In the genomic region with DNA sequence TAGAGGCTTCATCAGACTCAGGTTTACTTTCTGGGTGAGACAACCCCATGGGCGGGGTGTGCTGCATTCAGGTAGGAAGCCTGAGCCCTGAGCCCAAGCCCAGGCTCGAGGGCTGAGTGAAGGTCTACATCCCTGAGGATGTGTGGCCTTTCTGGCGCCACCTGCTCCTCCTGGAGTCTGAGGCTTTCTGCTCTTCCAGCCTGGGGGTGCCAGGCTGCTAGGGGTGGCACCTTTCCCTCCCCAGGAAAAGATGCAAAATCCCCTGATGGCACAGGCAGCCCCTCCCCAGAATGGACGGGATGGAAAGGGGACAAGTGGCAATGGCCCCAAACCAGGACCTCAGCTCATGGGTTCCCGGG, we compare ENCODE assay signal across 2 cellular contexts.
TF ChIP-seq lines count a peak whose summit lies in the region.

No MANE protein-coding gene starts in this region.

TF ChIP-seq in HEK293T, 16 proteins besides CTCF, POLR2A, EP300 and RAD21:
- no peak for TF ChIP-seq FOXK2 (IDR thresholded peaks at IDR 0.05)
- TF ChIP-seq SP1 (IDR thresholded peaks at IDR 0.05), result no peak
- no peak for TF ChIP-seq FOXM1 (IDR thresholded peaks at IDR 0.05; ENCODE audit: borderline replicate concordance)
- no peak for TF ChIP-seq NFRKB (IDR thresholded peaks at IDR 0.05)
- TF ChIP-seq, protein P1, sequence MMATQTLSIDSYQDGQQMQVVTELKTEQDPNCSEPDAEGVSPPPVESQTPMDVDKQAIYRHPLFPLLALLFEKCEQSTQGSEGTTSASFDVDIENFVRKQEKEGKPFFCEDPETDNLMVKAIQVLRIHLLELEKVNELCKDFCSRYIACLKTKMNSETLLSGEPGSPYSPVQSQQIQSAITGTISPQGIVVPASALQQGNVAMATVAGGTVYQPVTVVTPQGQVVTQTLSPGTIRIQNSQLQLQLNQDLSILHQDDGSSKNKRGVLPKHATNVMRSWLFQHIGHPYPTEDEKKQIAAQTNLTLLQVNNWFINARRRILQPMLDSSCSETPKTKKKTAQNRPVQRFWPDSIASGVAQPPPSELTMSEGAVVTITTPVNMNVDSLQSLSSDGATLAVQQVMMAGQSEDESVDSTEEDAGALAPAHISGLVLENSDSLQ (IDR thresholded peaks at IDR 0.05), result no peak
- TF ChIP-seq ARNT (IDR thresholded peaks at IDR 0.05), result no peak
- TF ChIP-seq ZNF384 (IDR thresholded peaks at IDR 0.05), result no peak
- no peak for TF ChIP-seq TARDBP (IDR thresholded peaks at IDR 0.05)
- TF ChIP-seq HDGF (IDR thresholded peaks at IDR 0.05; ENCODE audit: borderline replicate concordance), result no peak
- TF ChIP-seq L3MBTL2 (conservative IDR thresholded peaks at IDR 0.05), result no peak
- no peak for TF ChIP-seq BHLHE40 (IDR thresholded peaks at IDR 0.05; ENCODE audit: borderline replicate concordance)
- no peak for TF ChIP-seq LEF1 (IDR thresholded peaks at IDR 0.05; ENCODE audit: borderline replicate concordance)
- no peak for TF ChIP-seq SUZ12 (IDR thresholded peaks at IDR 0.05)
- TF ChIP-seq ELF4 (IDR thresholded peaks at IDR 0.05), result no peak
- no peak for TF ChIP-seq CTBP1 (IDR thresholded peaks at IDR 0.05; ENCODE audit: borderline replicate concordance)
- TF ChIP-seq FOXA1 (IDR thresholded peaks at IDR 0.05), result no peak

TF ChIP-seq in K562, 482 proteins besides CTCF, POLR2A, EP300 and RAD21:
- TF ChIP-seq CTBP1 (IDR thresholded peaks at IDR 0.05; ENCODE audit: borderline replicate concordance) (no peak), SAFB (IDR thresholded peaks at IDR 0.05; ENCODE audit: borderline replicate concordance, low read depth, low read length) (no peak), CSDE1 (IDR thresholded peaks at IDR 0.05) (no peak), KAT8 (IDR thresholded peaks at IDR 0.05; ENCODE audit: low read depth) (no peak), IFI16 (CRISPR knock-in tag; IDR thresholded peaks at IDR 0.05) (no peak), ARNT (IDR thresholded peaks at IDR 0.05) (no peak), MEF2A (IDR thresholded peaks at IDR 0.05; ENCODE audit: control insufficient read depth, low read depth, low read length) (no peak), JUNB (CRISPR knock-in tag; conservative IDR thresholded peaks at IDR 0.05) (no peak), SIN3A (IDR thresholded peaks at IDR 0.05; ENCODE audit: borderline replicate concordance in 2 of 2, control insufficient read depth in 1 of 2, low read depth in 2 of 2, low read length in 2 of 2) (no peak), PTRF (tag; IDR thresholded peaks at IDR 0.05) (no peak)
TF ChIP-seq in K562: peak in this region for 0.
